ENCODE assay signal across 16 cellular contexts in the genomic region with DNA sequence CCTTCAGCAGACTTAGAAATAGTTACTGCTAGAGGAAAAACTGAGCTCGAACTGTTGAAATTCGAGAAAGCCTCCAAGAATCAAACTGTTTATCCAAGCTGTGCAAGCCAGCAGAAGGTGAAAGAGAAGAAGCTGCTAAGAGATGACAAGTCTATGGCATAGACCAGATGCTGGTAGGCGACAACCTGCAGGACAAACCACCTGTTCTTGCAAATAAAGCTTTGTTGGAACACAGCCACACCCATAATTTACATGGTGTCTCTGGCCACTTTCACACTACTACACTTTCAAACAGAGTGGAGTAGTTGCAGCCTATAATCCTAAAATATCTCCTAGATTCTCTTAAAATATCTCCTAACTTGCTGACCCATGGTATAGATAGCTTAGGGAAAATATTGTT.
"Had no signal": no experiment of that assay in that cellular context is flagged by ENCODE, and none has a peak within 500 bp of the region (broad histone marks: within the 10 kb centered on the region; RNA-seq: fewer than 3 reads in every experiment).

No MANE protein-coding gene starts in this region.

- H3K4me3 Mint-ChIP-seq: activated B cell treated with CpG ODN at 0.5 μM for 24 hours; activated CD8-positive, alpha-beta T cell treated with anti-CD3 and anti-CD28 coated beads for 36 hours; activated naive CD4-positive, alpha-beta T cell treated with anti-CD3 and anti-CD28 coated beads for 36 hours; endodermal cell; natural killer cell treated with Interleukin-12 subunit alpha and Interleukin-12 subunit beta and Interleukin-15 and Interleukin-18, amount 100 ng/mL, for 72 hours; stimulated activated memory B cell treated with anti-CD40 and anti-IgM and Interleukin-4, amounts not matched to agents 10 μg/mL and 1 μg/mL and 100 μg/mL, for 72 hours had no signal

- H3K9me3 Mint-ChIP-seq: activated B cell treated with CpG ODN at 0.5 μM for 24 hours; activated naive CD4-positive, alpha-beta T cell treated with anti-CD3 and anti-CD28 coated beads for 36 hours; activated T-helper 2 cell treated with anti-CD3 and anti-CD28 coated beads, Interferon-gamma antibody, Interleukin-2, Interleukin-4, amounts not matched to agents 10 μg/mL and 5 μg/mL and 100 μg/mL, durations not matched to agents 14 hours and 24 hours and 36 hours; natural killer cell treated with Interleukin-12 subunit alpha and Interleukin-12 subunit beta and Interleukin-15 and Interleukin-18, amount 100 ng/mL, for 72 hours; stimulated activated memory B cell treated with anti-CD40 and anti-IgM and Interleukin-4, amounts not matched to agents 10 μg/mL and 1 μg/mL and 100 μg/mL, for 72 hours had no signal

- DNase-seq: activated B cell treated with CpG ODN at 0.5 μM for 24 hours; activated CD4-positive, alpha-beta T cell treated with anti-CD3 and anti-CD28 coated beads for 4 hours; activated CD8-positive, alpha-beta T cell treated with anti-CD3 and anti-CD28 coated beads for 36 hours; activated naive CD4-positive, alpha-beta T cell treated with anti-CD3 and anti-CD28 coated beads for 36 hours; activated T-cell treated with anti-CD3 and anti-CD28 coated beads, Interleukin-2, amount 50 U/mL, for 1 hour; body of pancreas; endodermal cell; foreskin fibroblast; left cardiac atrium; lower lobe of right lung; right lobe of liver; stimulated activated CD4-positive, alpha-beta T cell treated with anti-CD3 and anti-CD28 coated beads, Interleukin-4, amount 100 ng/mL, for 4 hours; upper lobe of right lung had no signal

- ATAC-seq: activated CD8-positive, alpha-beta T cell treated with anti-CD3 and anti-CD28 coated beads for 36 hours; body of pancreas; left cardiac atrium; lower lobe of right lung; natural killer cell treated with Interleukin-12 subunit alpha and Interleukin-12 subunit beta and Interleukin-15 and Interleukin-18, amount 100 ng/mL, for 72 hours; right lobe of liver; stimulated activated memory B cell treated with anti-CD40 and anti-IgM and Interleukin-4, amounts not matched to agents 10 μg/mL and 1 μg/mL and 100 μg/mL, for 72 hours; upper lobe of right lung had no signal

- H3K4me1 Mint-ChIP-seq: activated B cell treated with CpG ODN at 0.5 μM for 24 hours; stimulated activated memory B cell treated with anti-CD40 and anti-IgM and Interleukin-4, amounts not matched to agents 10 μg/mL and 1 μg/mL and 100 μg/mL, for 72 hours had no signal

- H3K36me3 Mint-ChIP-seq: natural killer cell treated with Interleukin-12 subunit alpha and Interleukin-12 subunit beta and Interleukin-15 and Interleukin-18, amount 100 ng/mL, for 72 hours; stimulated activated memory B cell treated with anti-CD40 and anti-IgM and Interleukin-4, amounts not matched to agents 10 μg/mL and 1 μg/mL and 100 μg/mL, for 72 hours had no signal

- H3K27me3 Mint-ChIP-seq: stimulated activated memory B cell treated with anti-CD40 and anti-IgM and Interleukin-4, amounts not matched to agents 10 μg/mL and 1 μg/mL and 100 μg/mL, for 72 hours had no signal

- H3K27ac Mint-ChIP-seq: activated B cell treated with CpG ODN at 0.5 μM for 24 hours; activated CD8-positive, alpha-beta T cell treated with anti-CD3 and anti-CD28 coated beads for 36 hours; activated naive CD4-positive, alpha-beta T cell treated with anti-CD3 and anti-CD28 coated beads for 36 hours; activated T-helper 2 cell treated with anti-CD3 and anti-CD28 coated beads, Interferon-gamma antibody, Interleukin-2, Interleukin-4, amounts not matched to agents 10 μg/mL and 5 μg/mL and 100 μg/mL, durations not matched to agents 14 hours and 24 hours and 36 hours; endodermal cell; natural killer cell treated with Interleukin-12 subunit alpha and Interleukin-12 subunit beta and Interleukin-15 and Interleukin-18, amount 100 ng/mL, for 72 hours; stimulated activated memory B cell treated with anti-CD40 and anti-IgM and Interleukin-4, amounts not matched to agents 10 μg/mL and 1 μg/mL and 100 μg/mL, for 72 hours had no signal
